Comparison of ENCODE assay signal across 22 cellular contexts in the genomic region with DNA sequence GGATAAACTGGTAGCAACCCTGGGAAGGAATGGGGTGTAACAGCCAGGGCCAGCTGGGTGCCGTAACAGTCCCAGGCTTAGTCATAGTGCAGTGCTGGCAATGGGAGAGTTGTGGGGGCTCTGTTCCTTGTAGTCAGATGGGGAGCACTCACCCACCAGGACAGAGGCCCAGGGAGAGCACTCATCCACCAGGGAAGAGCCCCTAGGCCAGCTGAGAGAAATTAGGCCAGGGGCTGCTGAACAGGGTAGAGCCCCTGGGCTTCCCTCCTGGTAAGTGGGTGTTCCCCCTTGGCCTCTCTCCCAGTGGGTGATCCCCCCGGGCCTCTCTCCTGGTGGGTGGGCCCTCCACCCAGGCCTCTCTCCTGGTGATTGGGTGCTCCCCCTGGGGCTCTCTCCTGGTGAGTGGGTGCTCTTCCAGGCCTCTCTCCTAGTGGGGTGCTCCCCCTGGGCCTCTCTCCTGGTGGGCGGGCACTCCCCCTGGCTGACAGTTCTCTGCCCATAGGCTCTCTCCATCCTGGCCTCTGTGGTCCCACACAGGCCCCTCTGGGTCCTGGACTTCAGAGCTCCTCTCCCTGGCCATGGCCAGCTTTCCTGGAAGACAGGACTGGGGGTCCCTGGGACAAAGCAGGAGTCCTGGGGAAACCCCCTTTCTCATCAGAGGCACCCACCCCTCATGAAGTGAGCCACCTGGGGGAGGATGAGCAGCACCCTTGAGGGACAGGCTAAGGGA. TPM values are rescaled to one million over a fixed set of nuclear protein-coding genes. Genes with fewer than 3 reads are reported as not detected.
A peak's percentile ranks its signal among the peaks of the same experiment; 100 is the strongest.
DNase-seq lines count a peak whose midpoint lies in the region; ATAC-seq and TF ChIP-seq lines count a peak whose summit lies in the region.
"Had no signal": no experiment of that assay in that cellular context is flagged by ENCODE, and none has a peak within 500 bp of the region (broad histone marks: within the 10 kb centered on the region; RNA-seq: fewer than 3 reads in every experiment).

No MANE protein-coding gene starts in this region.

- TF ChIP-seq POLR2A in suprapubic skin (IDR thresholded peaks at IDR 0.05): no peak
- no peak for TF ChIP-seq POLR2A in transverse colon (IDR thresholded peaks at IDR 0.05)

- H3K4me3 ChIP-seq in lower lobe of right lung (no peak overlapping the region), suprapubic skin (no peak overlapping the region), transverse colon (no peak overlapping the region)
- H3K4me3 ChIP-seq: esophagus muscularis mucosa, gastrocnemius medialis, tibial artery had no signal

- WGBS in suprapubic skin: 76% methylated on average over 2 of the region's 3 CpGs
- 100% methylated on average over 2 of the region's 3 CpGs; no CpG with 5 or more reads in 1 of the 2 donors for WGBS in transverse colon (ENCODE audit: low coverage in 1 of 2), 2 donors

- TF ChIP-seq CTCF in lower lobe of right lung (IDR thresholded peaks at IDR 0.05) (no peak), suprapubic skin (IDR thresholded peaks at IDR 0.05) (no peak), GM10266 (IDR thresholded peaks at IDR 0.05; ENCODE audit: control insufficient read depth, insufficient read depth, low read depth, missing control alignments) (no peak), transverse colon (IDR thresholded peaks at IDR 0.05) (no peak)

- in situ Hi-C loops in transverse colon (cut with MboI; ENCODE audit: low pct_ligation_motif_present in 1 of 4, low pct_unique_long_range_greater_than_20kb in 1 of 4, low sequenced_read_pairs in 3 of 4): no loop called here

- no peaks in the 10 kb centered on the region for H3K27me3 ChIP-seq in lower lobe of right lung (ENCODE audit: low read depth)
- no peaks in the 10 kb centered on the region for H3K27me3 ChIP-seq in suprapubic skin
- no peaks in the 10 kb centered on the region for H3K27me3 ChIP-seq in transverse colon
- H3K27me3 ChIP-seq: esophagus muscularis mucosa, gastrocnemius medialis had no signal

- intact Hi-C loops in lower lobe of right lung (cut with DNase I) (no loop called here), transverse colon (cut with DNase I; ENCODE audit: low total_unique reads) (no loop called here)

- ATAC-seq in activated CD8-positive, alpha-beta T cell treated with anti-CD3 and anti-CD28 coated beads, Interleukin-2, amount 10 ng/mL, durations not matched to agents 7 days and 5 days: no peak
- no peak for ATAC-seq in lower lobe of right lung
- ATAC-seq: gastrocnemius medialis, Right ventricle myocardium inferior had no signal

- TF ChIP-seq EP300 in suprapubic skin (IDR thresholded peaks at IDR 0.05) (no peak), transverse colon (IDR thresholded peaks at IDR 0.05; ENCODE audit: low read depth) (no peak)

- peaks cover 62% of the 10 kb centered on the region for H3K4me1 Mint-ChIP-seq in activated naive CD4-positive, alpha-beta T cell treated with anti-CD3 and anti-CD28 coated beads, Interleukin-2, amount 10 ng/mL, durations not matched to agents 7 days and 5 days
- peaks cover 60% of the 10 kb centered on the region for H3K4me1 Mint-ChIP-seq in activated CD8-positive, alpha-beta T cell treated with anti-CD3 and anti-CD28 coated beads, Interleukin-2, amount 10 ng/mL, durations not matched to agents 7 days and 5 days (ENCODE audit: low read depth)

- H3K27ac ChIP-seq in lower lobe of right lung (peak overlapping the region; percentile 6), suprapubic skin (no peak overlapping the region), transverse colon (no peak overlapping the region)
- H3K27ac ChIP-seq: esophagus muscularis mucosa, gastrocnemius medialis, tibial artery had no signal

- POLR2A ChIA-PET in activated CD8-positive, alpha-beta T cell treated with anti-CD3 and anti-CD28 coated beads, Interleukin-2, amount 10 ng/mL, durations not matched to agents 7 days and 5 days (lab: Charles Lee): no interaction called here

- H3K36me3 Mint-ChIP-seq in activated naive CD4-positive, alpha-beta T cell treated with anti-CD3 and anti-CD28 coated beads, Interleukin-2, amount 10 ng/mL, durations not matched to agents 7 days and 5 days: peaks cover 35% of the 10 kb centered on the region
- H3K36me3 Mint-ChIP-seq in activated CD8-positive, alpha-beta T cell treated with anti-CD3 and anti-CD28 coated beads, Interleukin-2, amount 10 ng/mL, durations not matched to agents 7 days and 5 days (ENCODE audit: low read depth): peaks cover 32% of the 10 kb centered on the region

- no peaks in the 10 kb centered on the region for H3K9me3 ChIP-seq in lower lobe of right lung
- no peaks in the 10 kb centered on the region for H3K9me3 ChIP-seq in suprapubic skin
- H3K9me3 ChIP-seq in transverse colon: no peaks in the 10 kb centered on the region
- H3K9me3 ChIP-seq: gastrocnemius medialis had no signal

- H3K4me1 ChIP-seq in lower lobe of right lung: peaks cover 13% of the 10 kb centered on the region
- no peaks in the 10 kb centered on the region for H3K4me1 ChIP-seq in suprapubic skin
- no peaks in the 10 kb centered on the region for H3K4me1 ChIP-seq in transverse colon
- H3K4me1 ChIP-seq: esophagus muscularis mucosa, gastrocnemius medialis, tibial artery had no signal

- no peaks in the 10 kb centered on the region for H3K27me3 Mint-ChIP-seq in activated naive CD4-positive, alpha-beta T cell treated with anti-CD3 and anti-CD28 coated beads, Interleukin-2, amount 10 ng/mL, durations not matched to agents 7 days and 5 days
- no peaks in the 10 kb centered on the region for H3K27me3 Mint-ChIP-seq in activated CD8-positive, alpha-beta T cell treated with anti-CD3 and anti-CD28 coated beads, Interleukin-2, amount 10 ng/mL, durations not matched to agents 7 days and 5 days (ENCODE audit: low read depth)

- no peaks in the 10 kb centered on the region for H3K36me3 ChIP-seq in lower lobe of right lung
- H3K36me3 ChIP-seq in suprapubic skin: no peaks in the 10 kb centered on the region
- H3K36me3 ChIP-seq in transverse colon: no peaks in the 10 kb centered on the region
- H3K36me3 ChIP-seq: esophagus muscularis mucosa, gastrocnemius medialis, tibial artery had no signal

- H3K4me3 Mint-ChIP-seq in activated naive CD4-positive, alpha-beta T cell treated with anti-CD3 and anti-CD28 coated beads, Interleukin-2, amount 10 ng/mL, durations not matched to agents 7 days and 5 days: no peak overlapping the region
- H3K4me3 Mint-ChIP-seq in activated CD8-positive, alpha-beta T cell treated with anti-CD3 and anti-CD28 coated beads, Interleukin-2, amount 10 ng/mL, durations not matched to agents 7 days and 5 days: no peak overlapping the region
- H3K4me3 Mint-ChIP-seq: H9 had no signal

- no peak for DNase-seq in activated naive CD4-positive, alpha-beta T cell treated with anti-CD3 and anti-CD28 coated beads, Interleukin-2, amount 10 ng/mL, durations not matched to agents 7 days and 5 days
- DNase-seq in activated naive CD4-positive, alpha-beta T cell treated with Interleukin-2 at 50 U/mL for 16 hours: no peak
- DNase-seq in activated CD8-positive, alpha-beta T cell treated with anti-CD3 and anti-CD28 coated beads, Interleukin-2, amount 10 ng/mL, durations not matched to agents 7 days and 5 days: no peak
- DNase-seq in lower lobe of right lung: no peak
- DNase-seq in suprapubic skin (ENCODE audit: low spot score in 2 of 2): peak; percentile 44 to 53
- no peak for DNase-seq in GM10266 (ENCODE audit: extremely low spot score)
- DNase-seq in transverse colon: no peak
- DNase-seq in occipital lobe (lab: John Stamatoyannopoulos, UW): no peak
- DNase-seq: DMS79; effector CD8-positive, alpha-beta T cell; gastrocnemius medialis; H9; KBM-7; kidney; mammary epithelial cell; NCI-H146; NCI-H2171; NCI-H526 treated with DMSO at 0.1 percent for 48 hours; SW 1271 had no signal

- peak overlapping the region; percentile 90 for H3K27ac Mint-ChIP-seq in activated naive CD4-positive, alpha-beta T cell treated with anti-CD3 and anti-CD28 coated beads, Interleukin-2, amount 10 ng/mL, durations not matched to agents 7 days and 5 days
- H3K27ac Mint-ChIP-seq in activated CD8-positive, alpha-beta T cell treated with anti-CD3 and anti-CD28 coated beads, Interleukin-2, amount 10 ng/mL, durations not matched to agents 7 days and 5 days: peak overlapping the region; percentile 94

- peaks cover 13% of the 10 kb centered on the region for H3K9me3 Mint-ChIP-seq in activated naive CD4-positive, alpha-beta T cell treated with anti-CD3 and anti-CD28 coated beads, Interleukin-2, amount 10 ng/mL, durations not matched to agents 7 days and 5 days
- H3K9me3 Mint-ChIP-seq in activated CD8-positive, alpha-beta T cell treated with anti-CD3 and anti-CD28 coated beads, Interleukin-2, amount 10 ng/mL, durations not matched to agents 7 days and 5 days (ENCODE audit: insufficient read depth): peaks cover 7% of the 10 kb centered on the region

- CTCF ChIA-PET in activated naive CD4-positive, alpha-beta T cell treated with anti-CD3 and anti-CD28 coated beads, Interleukin-2, amount 10 ng/mL, durations not matched to agents 7 days and 5 days (lab: Charles Lee): interaction anchor here (0.8 kb wide), 1 partner anchor 43 kb away, joined by 3 read pairs; no protein-coding TSS in a partner anchor
- CTCF ChIA-PET in activated CD8-positive, alpha-beta T cell treated with anti-CD3 and anti-CD28 coated beads, Interleukin-2, amount 10 ng/mL, durations not matched to agents 7 days and 5 days (lab: Charles Lee): no interaction called here

RNA-seq across cellular contexts. Expression of a gene that starts 13.4 kb away (rescaled TPM):
- total RNA-seq in activated CD8-positive, alpha-beta T cell treated with anti-CD3 and anti-CD28 coated beads, Interleukin-2, amount 10 ng/mL, durations not matched to agents 7 days and 5 days: 100 to 1,000 TPM; 104 to 107 TPM
- total RNA-seq in lower lobe of right lung: 23.9 TPM
- 1 to 10 TPM; 4.6 to 9.2 (median 6.6) TPM for total RNA-seq in suprapubic skin
- 1 to 10 TPM in 3 of 4 donors, not detected in 1; 5.2 to 9.7 (median 6.0) TPM for total RNA-seq in transverse colon
- total RNA-seq in occipital lobe: 14.2 TPM

Comparison
In these comparisons a context has a peak if more than half of its experiments do, and no peak if none do; other contexts are left out.
1. DNase-seq: peak in suprapubic skin (2 of 2); none in activated naive CD4-positive, alpha-beta T cell treated with anti-CD3 and anti-CD28 coated beads, Interleukin-2, amount 10 ng/mL, durations not matched to agents 7 days and 5 days (single experiment), activated naive CD4-positive, alpha-beta T cell treated with Interleukin-2 at 50 U/mL for 16 hours (single experiment), activated CD8-positive, alpha-beta T cell treated with anti-CD3 and anti-CD28 coated beads, Interleukin-2, amount 10 ng/mL, durations not matched to agents 7 days and 5 days (single experiment), lower lobe of right lung (single experiment), GM10266 (single experiment), transverse colon (single experiment) and occipital lobe (single experiment).